Comparison of ENCODE assay signal across 8 cellular contexts in genomic region chr1:218345673-218346390, GRCh38. TPM values are rescaled to one million over a fixed set of nuclear protein-coding genes. Genes with fewer than 3 reads are reported as not detected.
DNase-seq lines count a peak whose midpoint lies in the region; ATAC-seq, FAIRE-seq and TF ChIP-seq lines count a peak whose summit lies in the region.

No MANE protein-coding gene starts in this region.

- H3K27me3 ChIP-seq in WERI-Rb-1 (ENCODE audit: insufficient read depth, low read depth, severe bottlenecking) (no peaks in the 10 kb centered on the region), testis (no peaks in the 10 kb centered on the region)

- no peak for TF ChIP-seq EP300 in A549 (IDR thresholded peaks at IDR 0.05)

- H3K4me3 Mint-ChIP-seq in endothelial cell (ENCODE audit: unreplicated experiment) (no peak overlapping the region), mesothelial cell of epicardium (no peak overlapping the region)

- no peak overlapping the region for H3K27ac Mint-ChIP-seq in endothelial cell (ENCODE audit: unreplicated experiment)
- H3K27ac Mint-ChIP-seq in mesothelial cell of epicardium, result peak overlapping the region; percentile 87

- TF ChIP-seq RAD21 in A549 (conservative IDR thresholded peaks at IDR 0.05 in 1 of 2, IDR thresholded peaks at IDR 0.05 in 1 of 2), result peak in 1 of 2 experiments; percentile 27; a peak in 3 of 5 replicates

- WGBS in A549 (ENCODE audit: missing lambda C conversion rate), result under 1% methylated on average over 54 of the region's 64 CpGs
- 0 to 1% methylated on average over 34 to 54 of the region's 64 CpGs for WGBS in testis, 2 donors

- H3K27me3 Mint-ChIP-seq in endothelial cell (ENCODE audit: unreplicated experiment), result peaks cover 6% of the 10 kb centered on the region
- H3K27me3 Mint-ChIP-seq in mesothelial cell of epicardium (ENCODE audit: low read depth), result peaks cover 9% of the 10 kb centered on the region

- H3K4me1 Mint-ChIP-seq in endothelial cell (ENCODE audit: unreplicated experiment) (peaks cover 15% of the 10 kb centered on the region), mesothelial cell of epicardium (peaks cover 47% of the 10 kb centered on the region)

- TF ChIP-seq CTCF in A549 (IDR thresholded peaks at IDR 0.05), result no peak
- no peak for TF ChIP-seq CTCF in GM12875 (IDR thresholded peaks at IDR 0.05; ENCODE audit: borderline replicate concordance, insufficient read depth, low read depth, low read length)
- TF ChIP-seq CTCF in WERI-Rb-1 (IDR thresholded peaks at IDR 0.05; ENCODE audit: low read depth, low read length), result 0 out of 2 replicates have a peak, but pooled peaks have one; percentile 4
- no peak for TF ChIP-seq CTCF in endothelial cell (IDR thresholded peaks at IDR 0.05; ENCODE audit: unreplicated experiment)
- no peak for TF ChIP-seq CTCF in mesothelial cell of epicardium (IDR thresholded peaks at IDR 0.05; ENCODE audit: unreplicated experiment)
- no peak for TF ChIP-seq CTCF in testis (IDR thresholded peaks at IDR 0.05)

- peak; percentile 72 to 78 for ATAC-seq in A549
- ATAC-seq in HG02623 (IDR thresholded peaks at IDR 0.05; ENCODE audit: unreplicated experiment), result peak; percentile 59

- H3K9me3 ChIP-seq in A549 (no peaks in the 10 kb centered on the region), WERI-Rb-1 (ENCODE audit: severe bottlenecking) (no peaks in the 10 kb centered on the region), testis (no peaks in the 10 kb centered on the region)

- no peaks in the 10 kb centered on the region for H3K9me3 Mint-ChIP-seq in endothelial cell (ENCODE audit: unreplicated experiment)
- H3K9me3 Mint-ChIP-seq in mesothelial cell of epicardium, result no peaks in the 10 kb centered on the region

- CTCF ChIA-PET in A549 (lab: Yijun Ruan, JAX), result interaction anchor here (0.5 to 1.8 kb wide), 12 partner anchors 9 to 1315 kb away, joined by 3 to 6 read pairs (median 3); no protein-coding TSS in a partner anchor

- DNase-seq in A549 (ENCODE audit: low read depth in 1 of 2, low spot score in 1 of 2) (peak in 1 of 2 experiments; percentile 83), NCI-H1092 (lab: John Stamatoyannopoulos, UW) (peak; percentile 64), WERI-Rb-1 (peak; percentile 78), endothelial cell (ENCODE audit: low spot score) (peak; percentile 66), mesothelial cell of epicardium (ENCODE audit: low spot score in 2 of 2, unreplicated experiment in 2 of 2) (peak; percentile 35 to 67), testis (peak; percentile 75)

- H3K27ac ChIP-seq in A549, result peak overlapping the region; percentile 96 to 97
- H3K27ac ChIP-seq in WERI-Rb-1, result peak overlapping the region; percentile 36
- peak overlapping the region; percentile 81 to 88 for H3K27ac ChIP-seq in testis

- H3K4me1 ChIP-seq in A549 (peaks cover 40% of the 10 kb centered on the region), testis (no peaks in the 10 kb centered on the region)

- H3K4me3 ChIP-seq in A549, result peak overlapping the region; percentile 83
- peak overlapping the region; percentile 39 for H3K4me3 ChIP-seq in GM12875 (ENCODE audit: low read depth, low read length)
- peak overlapping the region; percentile 80 for H3K4me3 ChIP-seq in WERI-Rb-1 (ENCODE audit: low read depth, low read length)
- peak overlapping the region; percentile 57 to 67 for H3K4me3 ChIP-seq in testis

- intact Hi-C loops in testis (cut with DNase I; ENCODE audit: low total_unique reads), result no loop called here

- TF ChIP-seq POLR2A in A549 (IDR thresholded peaks at IDR 0.05; ENCODE audit: low read length) (peak; percentile 63), testis (IDR thresholded peaks at IDR 0.05) (no peak)

- H3K36me3 Mint-ChIP-seq in endothelial cell (ENCODE audit: low read depth, unreplicated experiment) (no peaks in the 10 kb centered on the region), mesothelial cell of epicardium (no peaks in the 10 kb centered on the region)

- H3K36me3 ChIP-seq in WERI-Rb-1 (no peaks in the 10 kb centered on the region), testis (ENCODE audit: low read depth, missing control alignments) (no peaks in the 10 kb centered on the region)

- POLR2A ChIA-PET in A549 (lab: Yijun Ruan, JAX), result interaction anchor here (0.6 to 3.5 kb wide), 32 partner anchors 10 to 1221 kb away, joined by 3 to 38 read pairs (median 4); partner anchors contain the start of genes GPATCH2, LYPLAL1 and SPATA17

- FAIRE-seq in A549 (lab: Jason Lieb, UNC), result no peak

- H3K4me2 ChIP-seq in A549, result peak overlapping the region; percentile 95

TF ChIP-seq in A549, 52 proteins besides CTCF, POLR2A, EP300 and RAD21:
- TF ChIP-seq JUN (IDR thresholded peaks at IDR 0.05) (peak; percentile 53 to 90), HEYL (CRISPR knock-in tag; IDR thresholded peaks at IDR 0.05) (no peak), HOXB5 (CRISPR knock-in tag; IDR thresholded peaks at IDR 0.05) (0 out of 2 replicates have a peak, but pooled peaks have one; percentile 46), USF2 (IDR thresholded peaks at IDR 0.05) (no peak), RARB (CRISPR knock-in tag; IDR thresholded peaks at IDR 0.05) (peak; percentile 84; the same call in 1 of the 2 replicates), JUNB (IDR thresholded peaks at IDR 0.05) (no peak), HOXA7 (CRISPR knock-in tag; IDR thresholded peaks at IDR 0.05) (0 out of 2 replicates have a peak, but pooled peaks have one; percentile 71), CBX8 (IDR thresholded peaks at IDR 0.05) (no peak), CEBPB (IDR thresholded peaks at IDR 0.05) (peak; percentile 45 to 70; a peak in 3 of 4 replicates), FOSB (CRISPR knock-in tag; IDR thresholded peaks at IDR 0.05) (peak; percentile 30), EHF (CRISPR knock-in tag; IDR thresholded peaks at IDR 0.05) (0 out of 2 replicates have a peak, but pooled peaks have one; percentile 25), MYC (IDR thresholded peaks at IDR 0.05; ENCODE audit: borderline replicate concordance, low read length) (no peak; the same call in 1 of the 2 replicates), GATA3 (IDR thresholded peaks at IDR 0.05; ENCODE audit: borderline replicate concordance) (peak; percentile 48; the same call in 1 of the 2 replicates), TFCP2L1 (CRISPR knock-in tag; IDR thresholded peaks at IDR 0.05) (peak; percentile 25; the same call in 1 of the 2 replicates), TP53 (CRISPR knock-in tag; IDR thresholded peaks at IDR 0.05) (peak; percentile 81; the same call in 1 of the 2 replicates), E2F6 (IDR thresholded peaks at IDR 0.05; ENCODE audit: borderline replicate concordance, low read depth) (peak; percentile 7; the same call in 1 of the 2 replicates), CBX2 (IDR thresholded peaks at IDR 0.05; ENCODE audit: borderline replicate concordance, low read depth) (no peak), MAX (IDR thresholded peaks at IDR 0.05) (peak; percentile 93), PBX3 (IDR thresholded peaks at IDR 0.05) (0 out of 2 replicates have a peak, but pooled peaks have one; percentile 15), BCL3 (IDR thresholded peaks at IDR 0.05) (0 out of 3 replicates have a peak, but pooled peaks have one; percentile 12)
TF ChIP-seq in A549: peak in this region for 14.

RNA-seq across cellular contexts. Expression of gene TGFB2, which starts 0.7 kb away (rescaled TPM):
- polyA plus RNA-seq in A549 (2011; rRNA removed) (65.8 and 67.6 TPM in 2 replicates), A549 (2017; fragmentation: RNase III; extraction: RNeasy Plus Mini Kit Qiagen cat#74134 plus additional on column Dnase treatment) (29.7 to 40.6 TPM (median 34.0 TPM) in 3 replicates), testis (ENCODE audit: insufficient read depth, low read depth, low replicate concordance) (4.5 TPM)
- 7.8 and 9.4 TPM in 2 replicates for polyA plus RNA-seq in A549 (2012; cell fraction: cytosol; rRNA removed)
- 9.4 and 13.3 TPM in 2 replicates for polyA plus RNA-seq in A549 (2012; cell fraction: nucleus; rRNA removed)
- polyA minus RNA-seq in A549 (2011; rRNA and poly(A)+ RNA removed), result 33.4 and 43.9 TPM in 2 replicates
- total RNA-seq in endothelial cell (ENCODE audit: unreplicated experiment) (0.62 TPM), mesothelial cell of epicardium (45.3 to 51.0 TPM (median 50.6 TPM) in 3 replicates), testis (1 to 10 TPM; 2.4 to 2.6 TPM)

Comparison
In these comparisons a context has a peak if more than half of its experiments do, and no peak if none do; other contexts are left out.
1. H3K27ac ChIP-seq: peak in every context shown above with its lines; median percentile 96 in A549; 84 in testis; 36 in WERI-Rb-1.
2. RNA of gene TGFB2, which starts 0.7 kb away (total RNA-seq): 45.3 to 51.0 TPM in mesothelial cell of epicardium; 2.4 to 2.6 TPM in testis and 0.62 TPM in endothelial cell (single experiment); every median in the first group is over 10 times any median in the second.
3. Peak in every context shown above with its lines, with median percentiles within 50 percentile points of each other: H3K4me3 ChIP-seq.